9 cellular contexts compared by ENCODE assay signal in genomic region chr4:44446801-44447562, GRCh38. TPM values are rescaled to one million over a fixed set of nuclear protein-coding genes. Genes with fewer than 3 reads are reported as not detected.
DNase-seq lines count a peak whose midpoint lies in the region; ATAC-seq and TF ChIP-seq lines count a peak whose summit lies in the region.
"Had no signal": no experiment of that assay in that cellular context is flagged by ENCODE, and none has a peak within 500 bp of the region (broad histone marks: within the 10 kb centered on the region; RNA-seq: fewer than 3 reads in every experiment).

No MANE protein-coding gene starts in this region.

- no peaks in the 10 kb centered on the region for H3K36me3 ChIP-seq in adipocyte (ENCODE audit: control insufficient read depth, insufficient read depth, low read length, severe bottlenecking)
- no peaks in the 10 kb centered on the region for H3K36me3 ChIP-seq in stomach
- H3K36me3 ChIP-seq in Karpas-422 (ENCODE audit: insufficient read depth, low read length) = no peaks in the 10 kb centered on the region

- H3K4me1 ChIP-seq in adipocyte (ENCODE audit: control insufficient read depth, insufficient read depth, low read length) (peaks cover 5% of the 10 kb centered on the region), stomach (peaks cover 0 to 32% (median 27%) of the 10 kb centered on the region in 4 donors), Karpas-422 (ENCODE audit: low read length) (no peaks in the 10 kb centered on the region)

- no peaks in the 10 kb centered on the region for H3K9me2 ChIP-seq in Karpas-422 (replicated peaks; ENCODE audit: insufficient read depth, low read length)

- no peak for TF ChIP-seq EP300 in stomach (IDR thresholded peaks at IDR 0.05)

- H3K9me3 ChIP-seq in adipocyte (ENCODE audit: control insufficient read depth, low read length) = no peaks in the 10 kb centered on the region
- H3K9me3 ChIP-seq in stomach = no peaks in the 10 kb centered on the region
- no peaks in the 10 kb centered on the region; the same call in 1 of the 2 replicates for H3K9me3 ChIP-seq in Karpas-422 (ENCODE audit: low read length)

- no peak for TF ChIP-seq POLR2A in stomach (IDR thresholded peaks at IDR 0.05)

- WGBS in stomach, 5 donors = 2 to 4% (median 3%) methylated on average over 31 to 32 of the region's 32 CpGs

- no peaks in the 10 kb centered on the region for H3K79me2 ChIP-seq in Karpas-422 (ENCODE audit: low read length)

- H3K27ac ChIP-seq in stomach (peak overlapping the region; percentile 77 to 92 (median 88)), Karpas-422 (ENCODE audit: low read length) (no peak overlapping the region)

- H3K4me3 ChIP-seq in adipocyte (ENCODE audit: low read length) = peak overlapping the region; percentile 74
- peak overlapping the region; percentile 52 to 69 (median 66) for H3K4me3 ChIP-seq in stomach
- H3K4me3 ChIP-seq in Karpas-422 (ENCODE audit: low read length) = no peak overlapping the region

- H3K9ac ChIP-seq in adipocyte (ENCODE audit: low read length) (no peak overlapping the region), Karpas-422 (ENCODE audit: low read length) (no peak overlapping the region)

- H3K27me3 ChIP-seq in adipocyte (replicated peaks; ENCODE audit: control insufficient read depth, insufficient read depth, low read length) (peaks cover 57% of the 10 kb centered on the region), stomach (peaks cover 0 to 34% (median 24%) of the 10 kb centered on the region in 3 donors), Karpas-422 (ENCODE audit: low read length) (no peaks in the 10 kb centered on the region)

- H2AFZ ChIP-seq in Karpas-422 (ENCODE audit: low read length) = no peak overlapping the region

- H3K4me2 ChIP-seq in Karpas-422 (ENCODE audit: low read depth, low read length, poor library complexity, severe bottlenecking) = no peak overlapping the region

- ATAC-seq in GM21526 (IDR thresholded peaks at IDR 0.05; ENCODE audit: low FRiP score, unreplicated experiment) = no peak

- DNase-seq in NCI-H146 (lab: John Stamatoyannopoulos, UW) (peak; percentile 37), NCI-H146 treated with DMSO at 0.1 percent for 48 hours (lab: John Stamatoyannopoulos, UW; ENCODE audit: unreplicated experiment) (no peak), adipocyte (ENCODE audit: low read depth) (no peak), iPS-NIHi7 (ENCODE audit: extremely low spot score) (peak; percentile 14), stomach (peak; percentile 33), Karpas-422 (no peak), hippocampal formation (lab: John Stamatoyannopoulos, UW) (no peak)
- DNase-seq: ACHN had no signal

- no peaks in the 10 kb centered on the region for H4K20me1 ChIP-seq in Karpas-422 (ENCODE audit: insufficient read depth, low read depth, low read length)

- intact Hi-C loops in stomach (cut with DNase I; ENCODE audit: low total_unique reads) = no loop called here

- TF ChIP-seq CTCF in stomach (IDR thresholded peaks at IDR 0.05) = no peak

RNA-seq across cellular contexts. Expression of gene KCTD8, which starts 1.6 kb away (rescaled TPM):
- total RNA-seq in stomach = 10 to 100 TPM in 1 of 5 donors, 1 to 10 TPM in 1, under 1 TPM in 1, not detected in 2; 0.18 to 21.4 (median 4.0) TPM
- polyA plus RNA-seq in stomach = 1 to 10 TPM in 1 of 3 donors, under 1 TPM in 2; 0.53 to 1.5 (median 0.81) TPM
- not detected in 2 replicates for total RNA-seq in Karpas-422 (2014; rRNA removed; shearing (Covaris generic); ENCODE audit: low replicate concordance)

Comparison
In these comparisons a context has a peak if more than half of its experiments do, and no peak if none do; other contexts are left out.
1. DNase-seq: peak in NCI-H146 (single experiment), iPS-NIHi7 (single experiment) and stomach (single experiment); none in NCI-H146 treated with DMSO at 0.1 percent for 48 hours (single experiment), adipocyte (single experiment), Karpas-422 (single experiment) and hippocampal formation (0 of 2).